8 cellular contexts compared by ENCODE assay signal in the genomic region with DNA sequence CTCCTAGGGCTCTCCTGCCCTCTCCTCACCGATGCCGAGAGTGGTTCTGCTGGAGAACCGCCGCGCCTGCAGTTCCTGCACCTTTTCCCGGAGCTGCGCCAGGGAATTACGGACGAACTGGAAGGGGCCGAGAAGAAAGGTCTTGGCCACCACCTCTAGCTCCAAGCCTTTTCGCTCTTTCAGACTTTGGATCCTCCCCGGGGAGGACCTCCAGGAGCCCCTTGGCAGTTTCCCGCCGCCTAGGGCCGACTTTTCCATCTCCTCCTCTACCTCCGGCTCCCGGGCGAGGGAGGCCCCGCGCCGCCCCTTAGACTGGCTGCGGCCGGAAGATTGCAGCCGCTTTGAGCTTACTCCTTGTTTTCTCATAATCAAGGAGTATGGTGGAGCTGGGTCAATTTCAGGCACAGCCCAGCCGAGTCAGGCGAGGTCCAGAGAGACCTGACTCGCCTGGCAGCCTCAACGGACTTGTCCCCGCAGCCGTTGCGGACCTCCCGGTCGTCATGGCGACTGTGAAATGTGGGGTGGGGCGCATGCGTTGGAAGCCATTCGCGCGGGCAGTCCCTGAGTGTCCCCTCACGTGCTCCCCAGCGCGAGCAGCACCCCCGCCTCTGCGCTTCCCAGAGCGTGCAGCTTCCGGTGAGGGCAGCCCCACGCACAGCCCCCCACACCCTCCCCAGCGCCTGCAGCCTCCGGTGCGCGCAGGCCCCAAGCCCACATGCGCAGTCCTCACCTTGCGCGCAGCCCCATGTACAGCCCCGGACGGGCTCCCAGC. TPM values are rescaled to one million over a fixed set of nuclear protein-coding genes. Genes with fewer than 3 reads are reported as not detected.
DNase-seq lines count a peak whose midpoint lies in the region; ATAC-seq, FAIRE-seq and TF ChIP-seq lines count a peak whose summit lies in the region.

A gene (minus strand): TSS at position 466 of the 772 bp plus-strand sequence. CDS start 100 bp downstream, at position 366.

- CTCF ChIA-PET in naive thymus-derived CD4-positive, alpha-beta T cell (lab: Charles Lee): no interaction called here

- H3K27ac ChIP-seq in naive thymus-derived CD4-positive, alpha-beta T cell (ENCODE audit: low read depth, low read length): peak within 1 kb of the TSS; percentile 35

- peak; percentile 80 for ATAC-seq in HG03097 (IDR thresholded peaks at IDR 0.05; ENCODE audit: low FRiP score, unreplicated experiment)
- peak; percentile 29 for ATAC-seq in activated T-helper 17 cell treated with anti-CD3 and anti-CD28 coated beads, Interleukin-2, amount 50 U/mL, for 72 hours (replicated peaks)
- ATAC-seq in naive thymus-derived CD4-positive, alpha-beta T cell: peak; percentile 41
- peak; percentile 90 for ATAC-seq in stimulated activated naive CD8-positive, alpha-beta T cell treated with anti-CD3 and anti-CD28 coated beads, Interleukin-15, Interleukin-2, amounts not matched to agents 100 U/mL and 50 U/mL, for 24 hours

- peak within 1 kb of the TSS; percentile 36 for H3K4me3 ChIP-seq in GM12875 (ENCODE audit: low read depth, low read length)
- peak within 1 kb of the TSS; percentile 72 for H3K4me3 ChIP-seq in fibroblast of the aortic adventitia (ENCODE audit: low read depth, low read length)
- H3K4me3 ChIP-seq in naive thymus-derived CD4-positive, alpha-beta T cell (ENCODE audit: low read length): peak within 1 kb of the TSS; percentile 46

- FAIRE-seq in GM19239 (lab: Jason Lieb, UNC): no peak

- H3K36me3 ChIP-seq in naive thymus-derived CD4-positive, alpha-beta T cell (ENCODE audit: control insufficient read depth in 2 of 3, insufficient read depth in 3 of 3, low read length in 3 of 3): no peaks in the 10 kb centered on the region

- no peaks in the 10 kb centered on the region for H3K4me1 ChIP-seq in naive thymus-derived CD4-positive, alpha-beta T cell (ENCODE audit: control insufficient read depth in 2 of 2, insufficient read depth in 2 of 2, low read length in 2 of 2)

- peak within 1 kb of the TSS; percentile 72 for H3K4me3 Mint-ChIP-seq in activated T-helper 17 cell treated with anti-CD3 and anti-CD28 coated beads, Interleukin-2, amount 50 U/mL, for 72 hours
- H3K4me3 Mint-ChIP-seq in naive thymus-derived CD4-positive, alpha-beta T cell: peak within 1 kb of the TSS; percentile 78 to 89 (median 84)

- POLR2A ChIA-PET in naive thymus-derived CD4-positive, alpha-beta T cell (lab: Charles Lee): no interaction called here

- H3K9me3 ChIP-seq in naive thymus-derived CD4-positive, alpha-beta T cell (ENCODE audit: control insufficient read depth in 2 of 3, low read length in 3 of 3): no peaks in the 10 kb centered on the region

- no peaks in the 10 kb centered on the region for H3K4me1 Mint-ChIP-seq in activated T-helper 17 cell treated with anti-CD3 and anti-CD28 coated beads, Interleukin-2, amount 50 U/mL, for 72 hours
- peaks cover 8 to 26% (median 24%) of the 10 kb centered on the region in 7 donors for H3K4me1 Mint-ChIP-seq in naive thymus-derived CD4-positive, alpha-beta T cell

- TF ChIP-seq CTCF in GM12875 (IDR thresholded peaks at IDR 0.05; ENCODE audit: borderline replicate concordance, insufficient read depth, low read depth, low read length): no peak
- TF ChIP-seq CTCF in fibroblast of the aortic adventitia (IDR thresholded peaks at IDR 0.05; ENCODE audit: insufficient read depth, low read length): no peak

- no peaks in the 10 kb centered on the region for H3K27me3 ChIP-seq in naive thymus-derived CD4-positive, alpha-beta T cell (ENCODE audit: control insufficient read depth in 2 of 2, insufficient read depth in 2 of 2, low read length in 2 of 2)

- H3K36me3 Mint-ChIP-seq in activated T-helper 17 cell treated with anti-CD3 and anti-CD28 coated beads, Interleukin-2, amount 50 U/mL, for 72 hours (ENCODE audit: low read depth): no peaks in the 10 kb centered on the region
- no peaks in the 10 kb centered on the region for H3K36me3 Mint-ChIP-seq in naive thymus-derived CD4-positive, alpha-beta T cell

- no peak within 1 kb of the TSS for H3K27ac Mint-ChIP-seq in activated T-helper 17 cell treated with anti-CD3 and anti-CD28 coated beads, Interleukin-2, amount 50 U/mL, for 72 hours
- peak within 1 kb of the TSS in 4 of 9 donors; percentile 34 to 74 (median 54) for H3K27ac Mint-ChIP-seq in naive thymus-derived CD4-positive, alpha-beta T cell

- peaks cover 31% of the 10 kb centered on the region for H3K27me3 Mint-ChIP-seq in activated T-helper 17 cell treated with anti-CD3 and anti-CD28 coated beads, Interleukin-2, amount 50 U/mL, for 72 hours
- peaks cover 19 to 53% (median 28%) of the 10 kb centered on the region in 5 donors for H3K27me3 Mint-ChIP-seq in naive thymus-derived CD4-positive, alpha-beta T cell

- H3K9me3 Mint-ChIP-seq in activated T-helper 17 cell treated with anti-CD3 and anti-CD28 coated beads, Interleukin-2, amount 50 U/mL, for 72 hours: no peaks in the 10 kb centered on the region
- H3K9me3 Mint-ChIP-seq in naive thymus-derived CD4-positive, alpha-beta T cell: no peaks in the 10 kb centered on the region

- intact Hi-C loops in naive thymus-derived CD4-positive, alpha-beta T cell (cut with micrococcal nuclease): loop anchor here in 1 of 2 donors (2.0 to 10.0 kb wide), 2 partner anchors 133 to 563 kb away; no protein-coding TSS in a partner anchor

- DNase-seq in NCI-H526 (lab: John Stamatoyannopoulos, UW) (peak; percentile 81 to 92), fibroblast of the aortic adventitia (ENCODE audit: low read depth) (peak; percentile 58), GM19239 (ENCODE audit: insufficient read length, low spot score) (no peak)
- peak in 8 of 9 donors; percentile 5 to 50 (median 27) for DNase-seq in naive thymus-derived CD4-positive, alpha-beta T cell
- DNase-seq in stimulated activated naive CD8-positive, alpha-beta T cell treated with anti-CD3 and anti-CD28 coated beads, Interleukin-15, Interleukin-2, amounts not matched to agents 100 U/mL and 50 U/mL, for 24 hours: peak; percentile 83

RNA-seq across cellular contexts. Expression of the gene that starts here (rescaled TPM):
- total RNA-seq in activated T-helper 17 cell treated with anti-CD3 and anti-CD28 coated beads, Interleukin-2, amount 50 U/mL, for 72 hours: 1 to 10 TPM in 1 of 2 donors, under 1 TPM in 1; 0.50 to 1.1 TPM
- 2.3 and 7.1 TPM in 2 replicates for total RNA-seq in fibroblast of the aortic adventitia (ENCODE audit: low replicate concordance)
- 1 to 10 TPM in 3 of 5 experiments, under 1 TPM in 2; 0.34 to 3.1 (median 1.4) TPM for total RNA-seq in naive thymus-derived CD4-positive, alpha-beta T cell
- under 1 TPM in 1 of 2 donors, not detected in 1; 0.28 TPM for polyA plus RNA-seq in naive thymus-derived CD4-positive, alpha-beta T cell

Comparison
In these comparisons a context has a peak if more than half of its experiments do, and no peak if none do; other contexts are left out.
1. ATAC-seq: peak in every context shown above with its lines; median percentile 90 in stimulated activated naive CD8-positive, alpha-beta T cell treated with anti-CD3 and anti-CD28 coated beads, Interleukin-15, Interleukin-2, amounts not matched to agents 100 U/mL and 50 U/mL, for 24 hours; 80 in HG03097; 41 in naive thymus-derived CD4-positive, alpha-beta T cell; 29 in activated T-helper 17 cell treated with anti-CD3 and anti-CD28 coated beads, Interleukin-2, amount 50 U/mL, for 72 hours.